In genomic region chr5:178201221-178201926, GRCh38 we compare ENCODE assay signal across 28 cellular contexts. TPM values are rescaled to one million over a fixed set of nuclear protein-coding genes. Genes with fewer than 3 reads are reported as not detected.
DNase-seq lines count a peak whose midpoint lies in the region; TF ChIP-seq lines count a peak whose summit lies in the region.
"Had no signal": no experiment of that assay in that cellular context is flagged by ENCODE, and none has a peak within 500 bp of the region (broad histone marks: within the 10 kb centered on the region; RNA-seq: fewer than 3 reads in every experiment).

No MANE protein-coding gene starts in this region.

- intact Hi-C loops in activated CD4-positive, alpha-beta memory T cell treated with anti-CD3 and anti-CD28 coated beads for 36 hours (cut with micrococcal nuclease): loop anchor here (5.0 to 10.0 kb wide), 2 partner anchors 49 to 423 kb away; partner anchors contain the start of genes CLK4 and NHP2
- intact Hi-C loops in thyroid gland (cut with DNase I): no loop called here

- TF ChIP-seq POLR2A in suprapubic skin (IDR thresholded peaks at IDR 0.05): no peak
- no peak for TF ChIP-seq POLR2A in thyroid gland (IDR thresholded peaks at IDR 0.05)

- H3K36me3 ChIP-seq in endodermal cell (ENCODE audit: control insufficient read depth, insufficient read depth, low read length) (peaks cover 11% of the 10 kb centered on the region), suprapubic skin (peaks cover 1% of the 10 kb centered on the region), thyroid gland (no peaks in the 10 kb centered on the region)
- H3K36me3 ChIP-seq: uterus had no signal

- H3K27me3 Mint-ChIP-seq in activated naive CD4-positive, alpha-beta T cell treated with anti-CD3 and anti-CD28 coated beads, Interleukin-2, amount 10 ng/mL, durations not matched to agents 7 days and 5 days: peaks cover 12% of the 10 kb centered on the region
- H3K27me3 Mint-ChIP-seq in IgD-negative memory B cell: no peaks in the 10 kb centered on the region
- peaks cover 9% of the 10 kb centered on the region for H3K27me3 Mint-ChIP-seq in endodermal cell (ENCODE audit: insufficient read depth)
- peaks cover 3% of the 10 kb centered on the region for H3K27me3 Mint-ChIP-seq in activated CD4-positive, alpha-beta memory T cell treated with anti-CD3 and anti-CD28 coated beads for 36 hours
- H3K27me3 Mint-ChIP-seq: CD4-positive, CD25-positive, alpha-beta regulatory T cell; central memory CD8-positive, alpha-beta T cell had no signal

- TF ChIP-seq EP300 in suprapubic skin (IDR thresholded peaks at IDR 0.05): no peak

- WGBS in endodermal cell (ENCODE audit: insufficient coverage in 1 of 2, insufficient read length in 1 of 2), 2 experiments: 93% methylated on average over 10 to 14 of the region's 14 CpGs
- WGBS in suprapubic skin: 72% methylated on average over 14 of the region's 14 CpGs
- WGBS in thyroid gland, 2 donors: 83 to 91% methylated on average over 14 of the region's 14 CpGs

- peaks cover 18% of the 10 kb centered on the region for H3K4me1 Mint-ChIP-seq in activated naive CD4-positive, alpha-beta T cell treated with anti-CD3 and anti-CD28 coated beads, Interleukin-2, amount 10 ng/mL, durations not matched to agents 7 days and 5 days
- H3K4me1 Mint-ChIP-seq in IgD-negative memory B cell: peaks cover 9 to 11% (median 9%) of the 10 kb centered on the region in 3 donors
- H3K4me1 Mint-ChIP-seq in endodermal cell: peaks cover 9% of the 10 kb centered on the region
- H3K4me1 Mint-ChIP-seq in activated CD4-positive, alpha-beta memory T cell treated with anti-CD3 and anti-CD28 coated beads for 36 hours (ENCODE audit: low read depth): peaks cover 7% of the 10 kb centered on the region

- no peak overlapping the region for H3K4me3 ChIP-seq in endodermal cell (ENCODE audit: low read length)
- no peak overlapping the region for H3K4me3 ChIP-seq in suprapubic skin
- H3K4me3 ChIP-seq in thyroid gland (replicated peaks in 1 of 3): no peak overlapping the region
- H3K4me3 ChIP-seq: esophagus muscularis mucosa, left ventricle myocardium inferior, mucosa of descending colon, SJCRH30, uterus had no signal

- no peaks in the 10 kb centered on the region for H3K9me3 ChIP-seq in endodermal cell (ENCODE audit: control insufficient read depth, low read length)
- no peaks in the 10 kb centered on the region for H3K9me3 ChIP-seq in suprapubic skin
- H3K9me3 ChIP-seq in thyroid gland: no peaks in the 10 kb centered on the region
- H3K9me3 ChIP-seq: esophagus muscularis mucosa, left ventricle myocardium inferior, mucosa of descending colon, SJCRH30, uterus had no signal

- H3K9ac ChIP-seq in endodermal cell (ENCODE audit: extremely low read depth, low read length, poor library complexity, severe bottlenecking): no peak overlapping the region

- H3K27ac ChIP-seq in endodermal cell (ENCODE audit: low read depth, low read length) (no peak overlapping the region), suprapubic skin (no peak overlapping the region), thyroid gland (no peak overlapping the region)
- H3K27ac ChIP-seq: esophagus muscularis mucosa, left ventricle myocardium inferior, SJCRH30, uterus had no signal

- DNase-seq in activated naive CD4-positive, alpha-beta T cell treated with anti-CD3 and anti-CD28 coated beads, Interleukin-2, amount 10 ng/mL, durations not matched to agents 7 days and 5 days: peak; percentile 10
- DNase-seq in activated naive CD4-positive, alpha-beta T cell treated with Interleukin-2 at 50 U/mL for 16 hours: no peak
- peak; percentile 18 for DNase-seq in endodermal cell
- peak; percentile 42 to 44 for DNase-seq in suprapubic skin (ENCODE audit: low spot score in 2 of 2)
- DNase-seq in T1000 (lab: John Stamatoyannopoulos, UW): no peak
- DNase-seq in activated CD4-positive, alpha-beta memory T cell treated with anti-CD3 and anti-CD28 coated beads for 36 hours: no peak
- DNase-seq in thyroid gland: no peak
- DNase-seq: activated CD4-positive, CD25-positive, alpha-beta regulatory T cell; CD4-positive, CD25-positive, alpha-beta regulatory T cell; DMS53; left ventricle myocardium inferior; NCI-H1105 treated with DMSO at 0.1 percent for 48 hours; NCI-H526; OCI-M1; retina; stimulated activated CD4-positive, alpha-beta T cell treated with anti-CD3 and anti-CD28 coated beads, Interleukin-12 subunit alpha, Interleukin-12 subunit beta, amount 100 ng/mL, for 4 hours; stimulated activated CD8-positive, alpha-beta memory T cell treated with anti-CD3 and anti-CD28 coated beads, Interleukin-4, amount 100 ng/mL, for 48 hours; uterus had no signal

- H3K9me3 Mint-ChIP-seq in activated naive CD4-positive, alpha-beta T cell treated with anti-CD3 and anti-CD28 coated beads, Interleukin-2, amount 10 ng/mL, durations not matched to agents 7 days and 5 days: no peaks in the 10 kb centered on the region
- H3K9me3 Mint-ChIP-seq in IgD-negative memory B cell (peaks cover 0 to 2% (median 0%) of the 10 kb centered on the region in 3 donors), endodermal cell (peaks cover 4% of the 10 kb centered on the region)
- H3K9me3 Mint-ChIP-seq in activated CD4-positive, alpha-beta memory T cell treated with anti-CD3 and anti-CD28 coated beads for 36 hours: peaks cover 2% of the 10 kb centered on the region
- H3K9me3 Mint-ChIP-seq: activated T-helper 2 cell treated with anti-CD3 and anti-CD28 coated beads, Interferon-gamma antibody, Interleukin-2, Interleukin-4, amounts not matched to agents 10 μg/mL and 5 μg/mL and 100 μg/mL, durations not matched to agents 14 hours and 24 hours and 36 hours; central memory CD8-positive, alpha-beta T cell; T-helper 2 cell treated with Interferon-gamma antibody and Interleukin-4, amounts not matched to agents 5 μg/mL and 100 μg/mL, for 36 hours had no signal

- H3K27me3 ChIP-seq in endodermal cell (ENCODE audit: control insufficient read depth, insufficient read depth, low read length, poor library complexity, severe bottlenecking) (no peaks in the 10 kb centered on the region), suprapubic skin (no peaks in the 10 kb centered on the region), thyroid gland (no peaks in the 10 kb centered on the region)
- H3K27me3 ChIP-seq: esophagus muscularis mucosa, SJCRH30, uterus had no signal

- POLR2A ChIA-PET in activated CD4-positive, alpha-beta memory T cell treated with anti-CD3 and anti-CD28 coated beads for 36 hours (lab: Charles Lee): interaction anchor here (0.8 kb wide), 1 partner anchor 12 kb away, joined by 3 read pairs; no protein-coding TSS in a partner anchor

- no peak overlapping the region for H3K27ac Mint-ChIP-seq in activated naive CD4-positive, alpha-beta T cell treated with anti-CD3 and anti-CD28 coated beads, Interleukin-2, amount 10 ng/mL, durations not matched to agents 7 days and 5 days
- H3K27ac Mint-ChIP-seq in IgD-negative memory B cell: peak overlapping the region in 2 of 3 donors; percentile 12 to 68
- H3K27ac Mint-ChIP-seq in endodermal cell: no peak overlapping the region
- no peak overlapping the region for H3K27ac Mint-ChIP-seq in activated CD4-positive, alpha-beta memory T cell treated with anti-CD3 and anti-CD28 coated beads for 36 hours
- H3K27ac Mint-ChIP-seq: activated T-helper 2 cell treated with anti-CD3 and anti-CD28 coated beads, Interferon-gamma antibody, Interleukin-2, Interleukin-4, amounts not matched to agents 10 μg/mL and 5 μg/mL and 100 μg/mL, durations not matched to agents 14 hours and 24 hours and 36 hours; CD4-positive, CD25-positive, alpha-beta regulatory T cell; T-helper 2 cell treated with Interferon-gamma antibody and Interleukin-4, amounts not matched to agents 5 μg/mL and 100 μg/mL, for 36 hours had no signal

- CTCF ChIA-PET in activated naive CD4-positive, alpha-beta T cell treated with anti-CD3 and anti-CD28 coated beads, Interleukin-2, amount 10 ng/mL, durations not matched to agents 7 days and 5 days (lab: Charles Lee): interaction anchor here (0.9 to 1.2 kb wide), 2 partner anchors 19 to 30 kb away, joined by 3 read pairs; no protein-coding TSS in a partner anchor
- CTCF ChIA-PET in activated CD4-positive, alpha-beta memory T cell treated with anti-CD3 and anti-CD28 coated beads for 36 hours (lab: Charles Lee): interaction anchor here (0.8 to 1.2 kb wide), 3 partner anchors 34 to 125 kb away, joined by 3 read pairs; no protein-coding TSS in a partner anchor

- peaks cover 14% of the 10 kb centered on the region for H3K36me3 Mint-ChIP-seq in activated naive CD4-positive, alpha-beta T cell treated with anti-CD3 and anti-CD28 coated beads, Interleukin-2, amount 10 ng/mL, durations not matched to agents 7 days and 5 days
- peaks cover 2% of the 10 kb centered on the region for H3K36me3 Mint-ChIP-seq in IgD-negative memory B cell
- H3K36me3 Mint-ChIP-seq in endodermal cell (ENCODE audit: low read depth): peaks cover 14% of the 10 kb centered on the region
- H3K36me3 Mint-ChIP-seq in activated CD4-positive, alpha-beta memory T cell treated with anti-CD3 and anti-CD28 coated beads for 36 hours: peaks cover 14% of the 10 kb centered on the region

- H3K4me3 Mint-ChIP-seq in activated naive CD4-positive, alpha-beta T cell treated with anti-CD3 and anti-CD28 coated beads, Interleukin-2, amount 10 ng/mL, durations not matched to agents 7 days and 5 days: no peak overlapping the region
- H3K4me3 Mint-ChIP-seq in IgD-negative memory B cell (peak overlapping the region in 2 of 4 donors; percentile 50 to 51), endodermal cell (no peak overlapping the region)
- H3K4me3 Mint-ChIP-seq in activated CD4-positive, alpha-beta memory T cell treated with anti-CD3 and anti-CD28 coated beads for 36 hours: no peak overlapping the region
- H3K4me3 Mint-ChIP-seq: T-helper 2 cell treated with Interferon-gamma antibody and Interleukin-4, amounts not matched to agents 5 μg/mL and 100 μg/mL, for 36 hours had no signal

- no peak for TF ChIP-seq CTCF in endodermal cell (conservative IDR thresholded peaks at IDR 0.05)
- no peak for TF ChIP-seq CTCF in suprapubic skin (IDR thresholded peaks at IDR 0.05)
- TF ChIP-seq CTCF in thyroid gland (IDR thresholded peaks at IDR 0.05): no peak

- H3K4me1 ChIP-seq in endodermal cell (ENCODE audit: control insufficient read depth, insufficient read depth, low read length) (no peaks in the 10 kb centered on the region), suprapubic skin (peaks cover 38% of the 10 kb centered on the region), thyroid gland (peaks cover 9 to 11% of the 10 kb centered on the region in 2 donors)

RNA-seq across cellular contexts. Expression of gene HNRNPAB, which starts 3.0 kb away (rescaled TPM):
- polyA plus RNA-seq in IgD-negative memory B cell: 70.6 TPM
- total RNA-seq in endodermal cell: 100 to 1,000 TPM; 343 to 353 TPM
- 268 TPM for polyA plus RNA-seq in endodermal cell (2013, experiment 1 of 2)
- 254 TPM for polyA plus RNA-seq in endodermal cell (2013, experiment 2 of 2)
- total RNA-seq in suprapubic skin: 100 to 1,000 TPM in 1 of 4 donors, 10 to 100 TPM in 3; 57.0 to 113 (median 83.1) TPM
- 100 to 1,000 TPM; 313 to 316 TPM for total RNA-seq in activated CD4-positive, alpha-beta memory T cell treated with anti-CD3 and anti-CD28 coated beads for 36 hours
- 100 to 1,000 TPM in 2 of 4 donors, 10 to 100 TPM in 2; 65.0 to 111 (median 90.4) TPM for total RNA-seq in thyroid gland

RNA-seq across cellular contexts. Expression of gene GMCL2, which starts 14.2 kb away (rescaled TPM):
- polyA plus RNA-seq in IgD-negative memory B cell: not detected
- total RNA-seq in endodermal cell: not detected
- not detected for polyA plus RNA-seq in endodermal cell (2013, experiment 1 of 2)
- not detected for polyA plus RNA-seq in endodermal cell (2013, experiment 2 of 2)
- total RNA-seq in suprapubic skin: under 1 TPM in 1 of 4 donors, not detected in 3; 0.49 TPM
- total RNA-seq in activated CD4-positive, alpha-beta memory T cell treated with anti-CD3 and anti-CD28 coated beads for 36 hours: not detected
- not detected for total RNA-seq in thyroid gland
- total RNA-seq: activated T-helper 2 cell treated with anti-CD3 and anti-CD28 coated beads, Interferon-gamma antibody, Interleukin-2, Interleukin-4, amounts not matched to agents 10 μg/mL and 5 μg/mL and 100 μg/mL, durations not matched to agents 14 hours and 24 hours and 36 hours; CD4-positive, CD25-positive, alpha-beta regulatory T cell; esophagus muscularis mucosa; glomerular endothelial cell; HT1080; left ventricle myocardium inferior; mucosa of descending colon; SJCRH30; subcutaneous adipose tissue; uterus had no signal

RNA-seq across cellular contexts. Expression of gene PHYKPL, which starts 31.2 kb away (rescaled TPM):
- 58.1 TPM for polyA plus RNA-seq in IgD-negative memory B cell
- total RNA-seq in endodermal cell (10 to 100 TPM; 59.9 to 82.5 TPM), suprapubic skin (10 to 100 TPM; 27.1 to 50.5 (median 35.7) TPM), thyroid gland (10 to 100 TPM; 61.7 to 90.9 (median 76.0) TPM)
- 40.5 TPM for polyA plus RNA-seq in endodermal cell (2013, experiment 1 of 2)
- 37.3 TPM for polyA plus RNA-seq in endodermal cell (2013, experiment 2 of 2)
- 10 to 100 TPM; 49.3 to 58.0 TPM for total RNA-seq in activated CD4-positive, alpha-beta memory T cell treated with anti-CD3 and anti-CD28 coated beads for 36 hours

RNA-seq across cellular contexts. Expression of gene NHP2, which starts 47.7 kb away (rescaled TPM):
- 227 TPM for polyA plus RNA-seq in IgD-negative memory B cell
- total RNA-seq in endodermal cell: 100 to 1,000 TPM; 174 to 176 TPM
- 151 TPM for polyA plus RNA-seq in endodermal cell (2013, experiment 1 of 2)
- polyA plus RNA-seq in endodermal cell (2013, experiment 2 of 2): 140 TPM
- 100 to 1,000 TPM in 3 of 4 donors, 10 to 100 TPM in 1; 75.8 to 278 (median 210) TPM for total RNA-seq in suprapubic skin
- 100 to 1,000 TPM; 231 to 246 TPM for total RNA-seq in activated CD4-positive, alpha-beta memory T cell treated with anti-CD3 and anti-CD28 coated beads for 36 hours
- 100 to 1,000 TPM; 109 to 257 (median 177) TPM for total RNA-seq in thyroid gland

Comparison
In these comparisons a context has a peak if more than half of its experiments do, and no peak if none do; other contexts are left out.
1. DNase-seq: peak in activated naive CD4-positive, alpha-beta T cell treated with anti-CD3 and anti-CD28 coated beads, Interleukin-2, amount 10 ng/mL, durations not matched to agents 7 days and 5 days (single experiment), endodermal cell (single experiment) and suprapubic skin (2 of 2); none in activated naive CD4-positive, alpha-beta T cell treated with Interleukin-2 at 50 U/mL for 16 hours (single experiment), T1000 (single experiment), activated CD4-positive, alpha-beta memory T cell treated with anti-CD3 and anti-CD28 coated beads for 36 hours (single experiment) and thyroid gland (0 of 2).
2. H3K27ac Mint-ChIP-seq: peak in IgD-negative memory B cell (2 of 3); none in activated naive CD4-positive, alpha-beta T cell treated with anti-CD3 and anti-CD28 coated beads, Interleukin-2, amount 10 ng/mL, durations not matched to agents 7 days and 5 days (single experiment), endodermal cell (single experiment) and activated CD4-positive, alpha-beta memory T cell treated with anti-CD3 and anti-CD28 coated beads for 36 hours (single experiment).